Comparison of ENCODE assay signal across 15 cellular contexts in the genomic region with DNA sequence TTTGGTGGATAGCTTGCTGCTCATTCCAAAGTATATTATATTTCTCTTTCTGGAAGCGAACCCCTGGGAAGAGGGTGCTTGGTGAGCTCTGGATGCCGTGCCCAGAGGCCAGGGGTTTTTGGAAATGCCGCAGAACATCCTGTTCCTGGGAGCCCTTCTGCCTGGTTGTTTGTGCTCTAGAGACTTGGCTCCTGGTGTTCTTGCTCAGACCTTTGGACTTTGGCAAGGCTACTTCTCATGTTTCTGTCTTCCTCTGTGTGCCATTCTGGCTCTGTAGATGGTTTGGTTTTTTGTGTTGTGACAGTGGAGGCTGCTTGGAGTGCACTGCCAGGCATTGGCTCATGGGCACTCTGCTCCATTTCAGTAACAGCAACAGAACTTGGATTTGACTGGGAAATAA.
DNase-seq lines count a peak whose midpoint lies in the region; ATAC-seq, FAIRE-seq and TF ChIP-seq lines count a peak whose summit lies in the region.
"Had no signal": no experiment of that assay in that cellular context is flagged by ENCODE, and none has a peak within 500 bp of the region (broad histone marks: within the 10 kb centered on the region; RNA-seq: fewer than 3 reads in every experiment).

No MANE protein-coding gene starts in this region.

- H3K4me3 Mint-ChIP-seq in chondrocyte (ENCODE audit: unreplicated experiment): no peak overlapping the region
- H3K4me3 Mint-ChIP-seq: T-helper 1 cell treated with Interleukin-12 subunit alpha and Interleukin-12 subunit beta and Interleukin-4 antibody, amounts not matched to agents 30 μg/mL and 1 μg/mL, for 36 hours had no signal

- no peak for TF ChIP-seq POLR2A in GM12891 (IDR thresholded peaks at IDR 0.05; ENCODE audit: low read depth, low read length)

- no peak for DNase-seq in GM12891 (ENCODE audit: insufficient read length, low spot score)
- DNase-seq in chondrocyte (ENCODE audit: low spot score): no peak
- DNase-seq in kidney tubule cell (ENCODE audit: low spot score): peak; percentile 15
- DNase-seq in skeletal muscle cell (ENCODE audit: low read depth): peak; percentile 62
- DNase-seq in GDM1 (lab: John Stamatoyannopoulos, UW): no peak
- DNase-seq: activated CD8-positive, alpha-beta memory T cell treated with anti-CD3 and anti-CD28 coated beads for 24 hours; dorsolateral prefrontal cortex; glutamatergic neuron had no signal

- H3K4me1 Mint-ChIP-seq in chondrocyte (ENCODE audit: low read depth): peaks cover 22% of the 10 kb centered on the region

- ATAC-seq in GM21390 (IDR thresholded peaks at IDR 0.05; ENCODE audit: unreplicated experiment) (no peak), HG03432 (IDR thresholded peaks at IDR 0.05; ENCODE audit: unreplicated experiment) (no peak), HG03159 (IDR thresholded peaks at IDR 0.05; ENCODE audit: unreplicated experiment) (no peak)
- ATAC-seq: activated naive CD4-positive, alpha-beta T cell treated with anti-CD3 and anti-CD28 coated beads, Interleukin-2, amount 50 U/mL, for 72 hours had no signal

- H3K4me3 ChIP-seq in skeletal muscle cell (ENCODE audit: low read depth, low read length): no peak overlapping the region
- H3K4me3 ChIP-seq: BLaER1, dorsolateral prefrontal cortex had no signal

- FAIRE-seq in GM12891 (lab: Jason Lieb, UNC): peak; percentile 26
- FAIRE-seq: urothelium cell line had no signal

- no peak for TF ChIP-seq CTCF in chondrocyte (IDR thresholded peaks at IDR 0.05)

- no peaks in the 10 kb centered on the region for H3K36me3 Mint-ChIP-seq in chondrocyte (ENCODE audit: low read depth)
- H3K36me3 Mint-ChIP-seq: activated naive CD4-positive, alpha-beta T cell treated with anti-CD3 and anti-CD28 coated beads, Interleukin-2, amount 50 U/mL, for 72 hours had no signal

- H3K27me3 Mint-ChIP-seq in chondrocyte (ENCODE audit: low read depth): no peaks in the 10 kb centered on the region

- peak overlapping the region; percentile 74 for H3K27ac Mint-ChIP-seq in chondrocyte (ENCODE audit: unreplicated experiment)
- H3K27ac Mint-ChIP-seq: activated naive CD4-positive, alpha-beta T cell treated with anti-CD3 and anti-CD28 coated beads, Interleukin-2, amount 50 U/mL, for 72 hours; T-helper 1 cell treated with Interleukin-12 subunit alpha and Interleukin-12 subunit beta and Interleukin-4 antibody, amounts not matched to agents 30 μg/mL and 1 μg/mL, for 36 hours had no signal

- H3K9me3 Mint-ChIP-seq in chondrocyte (ENCODE audit: low read depth): no peaks in the 10 kb centered on the region
- H3K9me3 Mint-ChIP-seq: activated naive CD4-positive, alpha-beta T cell treated with anti-CD3 and anti-CD28 coated beads, Interleukin-2, amount 50 U/mL, for 72 hours; T-helper 1 cell treated with Interleukin-12 subunit alpha and Interleukin-12 subunit beta and Interleukin-4 antibody, amounts not matched to agents 30 μg/mL and 1 μg/mL, for 36 hours had no signal

TF ChIP-seq in GM12891, 5 proteins besides CTCF, POLR2A, EP300 and RAD21:
- TF ChIP-seq PAX5 (IDR thresholded peaks at IDR 0.05; ENCODE audit: insufficient read depth, low read length, severe bottlenecking): no peak
- TF ChIP-seq TAF1 (IDR thresholded peaks at IDR 0.05; ENCODE audit: low read depth, low read length): no peak
- TF ChIP-seq SPI1 (IDR thresholded peaks at IDR 0.05; ENCODE audit: low read depth, low read length): no peak
- no peak for TF ChIP-seq POLR2AphosphoS5 (IDR thresholded peaks at IDR 0.05; ENCODE audit: low read depth, low read length)
- no peak for TF ChIP-seq POU2F2 (IDR thresholded peaks at IDR 0.05; ENCODE audit: low read depth, low read length)

Comparison
In these comparisons a context has a peak if more than half of its experiments do, and no peak if none do; other contexts are left out.
1. DNase-seq: peak in kidney tubule cell (single experiment) and skeletal muscle cell (single experiment); none in GM12891 (single experiment), chondrocyte (single experiment) and GDM1 (single experiment).